ENCODE assay signal across 8 cellular contexts in the genomic region with DNA sequence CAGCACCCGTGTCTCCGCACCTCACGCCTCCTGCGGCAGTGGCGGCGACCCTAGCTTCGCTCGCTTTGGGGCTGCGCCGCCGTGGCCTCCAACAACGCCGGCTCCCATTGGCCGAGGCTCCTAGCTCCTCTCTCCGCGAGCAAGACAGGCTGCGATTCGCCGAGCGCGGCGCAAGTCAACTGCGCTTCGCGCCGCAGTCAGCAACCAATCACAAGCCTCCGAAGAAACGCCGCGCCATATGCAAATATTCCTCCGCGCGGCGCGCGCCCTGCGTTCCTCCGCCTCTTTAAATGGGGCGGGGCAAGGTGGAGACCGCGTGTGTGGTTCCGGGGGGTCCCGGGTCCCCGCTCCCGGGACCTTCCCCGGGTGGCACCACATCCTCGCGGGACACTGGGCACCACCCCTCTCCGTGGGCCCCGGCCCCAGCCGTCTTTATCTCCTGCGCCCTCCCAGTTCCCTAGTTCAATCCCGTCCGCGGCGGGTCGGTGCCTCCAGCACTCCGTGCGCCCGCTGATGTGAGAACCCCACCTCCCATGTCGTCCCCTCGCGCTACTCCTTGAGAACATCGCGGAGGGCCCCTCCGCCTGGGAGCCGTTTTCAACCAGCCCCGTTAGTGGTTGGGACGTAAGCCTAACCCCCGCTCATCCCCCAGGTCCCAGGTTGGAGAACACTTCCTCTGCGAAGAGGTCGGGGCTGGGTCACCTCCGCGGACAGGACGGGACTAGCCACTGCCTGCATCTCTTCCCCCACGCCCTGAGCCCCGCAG. TPM values are rescaled to one million over a fixed set of nuclear protein-coding genes. Genes with fewer than 3 reads are reported as not detected.
DNase-seq lines count a peak whose midpoint lies in the region; ATAC-seq lines count a peak whose summit lies in the region.

A gene with protein sequence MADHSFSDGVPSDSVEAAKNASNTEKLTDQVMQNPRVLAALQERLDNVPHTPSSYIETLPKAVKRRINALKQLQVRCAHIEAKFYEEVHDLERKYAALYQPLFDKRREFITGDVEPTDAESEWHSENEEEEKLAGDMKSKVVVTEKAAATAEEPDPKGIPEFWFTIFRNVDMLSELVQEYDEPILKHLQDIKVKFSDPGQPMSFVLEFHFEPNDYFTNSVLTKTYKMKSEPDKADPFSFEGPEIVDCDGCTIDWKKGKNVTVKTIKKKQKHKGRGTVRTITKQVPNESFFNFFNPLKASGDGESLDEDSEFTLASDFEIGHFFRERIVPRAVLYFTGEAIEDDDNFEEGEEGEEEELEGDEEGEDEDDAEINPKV (minus strand): TSS at position 96 of the 766 bp plus-strand sequence. CDS start 13,109 bp downstream, outside the sequence.

- CTCF ChIA-PET in activated CD4-positive, alpha-beta T cell treated with anti-CD3 and anti-CD28 coated beads for 36 hours (lab: Charles Lee), result interaction anchor here (0.7 kb wide), 2 partner anchors 15 to 1138 kb away, joined by 3 read pairs; no protein-coding TSS in a partner anchor

- intact Hi-C loops in activated CD4-positive, alpha-beta T cell treated with anti-CD3 and anti-CD28 coated beads for 36 hours (cut with DNase I, micrococcal nuclease), result loop anchor here (1.0 to 2.0 kb wide), 8 partner anchors 22 to 548 kb away; a partner anchor contains a TSS

- H3K9me3 Mint-ChIP-seq in activated CD4-positive, alpha-beta T cell treated with anti-CD3 and anti-CD28 coated beads for 36 hours (ENCODE audit: low read depth), result no peaks in the 10 kb centered on the region

- H3K27ac Mint-ChIP-seq in activated CD4-positive, alpha-beta T cell treated with anti-CD3 and anti-CD28 coated beads for 36 hours, result peak within 1 kb of the TSS; percentile 100

- peaks cover 30% of the 10 kb centered on the region for H3K4me1 Mint-ChIP-seq in activated CD4-positive, alpha-beta T cell treated with anti-CD3 and anti-CD28 coated beads for 36 hours

- no peaks in the 10 kb centered on the region for H3K27me3 Mint-ChIP-seq in activated CD4-positive, alpha-beta T cell treated with anti-CD3 and anti-CD28 coated beads for 36 hours

- ATAC-seq in HG03442 (IDR thresholded peaks at IDR 0.05; ENCODE audit: unreplicated experiment), result peak; percentile 85
- peak; percentile 76 for ATAC-seq in activated CD4-positive, alpha-beta T cell treated with anti-CD3 and anti-CD28 coated beads for 36 hours

- H3K4me3 Mint-ChIP-seq in activated CD4-positive, alpha-beta T cell treated with anti-CD3 and anti-CD28 coated beads for 36 hours, result peak within 1 kb of the TSS; percentile 100

- H3K27ac ChIP-seq in cingulate gyrus (ENCODE audit: low read depth, low read length), result peak within 1 kb of the TSS; percentile 75

- H3K36me3 Mint-ChIP-seq in activated CD4-positive, alpha-beta T cell treated with anti-CD3 and anti-CD28 coated beads for 36 hours (ENCODE audit: low read depth), result peaks cover 34% of the 10 kb centered on the region

- POLR2A ChIA-PET in activated CD4-positive, alpha-beta T cell treated with anti-CD3 and anti-CD28 coated beads for 36 hours (lab: Charles Lee), result interaction anchor here (0.6 to 1.0 kb wide), 6 partner anchors 12 to 386 kb away, joined by 3 to 10 read pairs (median 4); no protein-coding TSS in a partner anchor

- DNase-seq in Ammon's horn (ENCODE audit: low spot score) (peak; percentile 97), GM19238 (ENCODE audit: insufficient read length, low spot score) (peak; percentile 100), NCI-H524 (lab: John Stamatoyannopoulos, UW) (peak; percentile 89 to 96), kidney tubule cell (ENCODE audit: low spot score) (peak; percentile 98)
- DNase-seq in activated CD4-positive, alpha-beta T cell treated with anti-CD3 and anti-CD28 coated beads for 36 hours, result peak; percentile 98
- DNase-seq in stimulated activated CD4-positive, alpha-beta T cell treated with anti-CD3 and anti-CD28 coated beads, Interleukin-1b, Interleukin-23, amount 100 ng/mL, for 24 hours (ENCODE audit: low read depth in 4 of 4, low spot score in 1 of 4), result peak; percentile 84 to 94 (median 89)

RNA-seq across cellular contexts. Expression of the gene that starts here (rescaled TPM):
- 100 to 1,000 TPM; 241 to 246 TPM for total RNA-seq in activated CD4-positive, alpha-beta T cell treated with anti-CD3 and anti-CD28 coated beads for 36 hours

Comparison
In these comparisons a context has a peak if more than half of its experiments do, and no peak if none do; other contexts are left out.
1. Peak in every context shown above with its lines: DNase-seq, ATAC-seq and H3K27ac ChIP-seq.